ENCODE assay signal across 8 cellular contexts in the genomic region with DNA sequence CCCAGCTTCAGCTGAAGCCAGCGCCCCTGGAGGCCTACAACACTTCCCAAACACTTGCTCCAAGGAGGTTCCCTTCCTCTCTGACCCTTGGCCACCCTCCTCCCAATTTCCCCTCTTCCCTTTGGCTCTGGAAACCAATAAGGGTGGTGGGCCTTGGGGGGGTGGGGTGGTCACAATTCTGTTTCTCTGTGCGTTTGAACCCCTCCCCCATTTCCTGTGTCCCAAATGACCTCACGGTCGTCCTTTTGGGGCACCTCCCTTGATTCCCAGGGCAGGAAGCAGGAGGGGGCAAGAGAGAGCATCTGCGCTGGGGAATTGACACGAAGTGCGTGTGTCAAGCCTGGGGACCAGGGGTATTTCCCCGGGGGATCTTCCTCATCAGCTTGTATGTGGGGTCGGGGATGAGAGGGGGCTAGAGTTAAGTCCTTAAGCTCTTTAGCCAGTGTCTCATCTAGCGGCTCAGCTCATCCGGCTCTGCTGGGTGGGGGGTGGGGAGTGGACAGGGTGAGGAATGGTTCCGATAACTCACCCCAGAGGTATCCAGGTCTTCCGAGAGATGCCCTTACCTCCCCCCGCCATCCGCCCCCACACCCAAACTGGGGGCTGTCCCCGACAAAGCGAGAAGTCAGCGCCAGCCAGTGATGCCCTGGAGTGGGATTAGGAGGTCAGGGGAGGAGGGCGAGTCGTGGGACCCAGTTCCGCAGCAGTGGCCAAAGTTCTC. TPM values are rescaled to one million over a fixed set of nuclear protein-coding genes. Genes with fewer than 3 reads are reported as not detected.
DNase-seq lines count a peak whose midpoint lies in the region; ATAC-seq and TF ChIP-seq lines count a peak whose summit lies in the region.

No MANE protein-coding gene starts in this region.

- peaks cover 28% of the 10 kb centered on the region for H4K20me1 ChIP-seq in hepatocyte (ENCODE audit: insufficient read depth, poor library complexity, severe bottlenecking)

- H3K79me2 ChIP-seq in hepatocyte = no peaks in the 10 kb centered on the region

- no peaks in the 10 kb centered on the region for H3K9me3 Mint-ChIP-seq in stimulated activated naive CD8-positive, alpha-beta T cell treated with anti-CD3 and anti-CD28 coated beads, Interleukin-15, Interleukin-2, amounts not matched to agents 100 ng/mL and 50 ng/mL, for 24 hours

- H3K27ac ChIP-seq in hepatocyte = no peak overlapping the region

- H3K27me3 ChIP-seq in hepatocyte = peaks cover 59% of the 10 kb centered on the region

- peaks cover 30% of the 10 kb centered on the region for H3K4me1 ChIP-seq in hepatocyte (ENCODE audit: insufficient read depth)

- TF ChIP-seq CTCF in GM20000 (IDR thresholded peaks at IDR 0.05; ENCODE audit: extremely low read depth, missing control alignments) = no peak
- TF ChIP-seq CTCF in hepatocyte (IDR thresholded peaks at IDR 0.05; ENCODE audit: poor library complexity) = no peak

- no peaks in the 10 kb centered on the region for H3K9me3 ChIP-seq in T-helper 17 cell (ENCODE audit: control insufficient read depth, low read length, poor library complexity, severe bottlenecking)
- no peaks in the 10 kb centered on the region for H3K9me3 ChIP-seq in hepatocyte (ENCODE audit: low read depth)

- no peak for ATAC-seq in T-helper 17 cell

- peaks cover 6% of the 10 kb centered on the region for H3K36me3 Mint-ChIP-seq in T-helper 17 cell (ENCODE audit: low read depth)
- H3K36me3 Mint-ChIP-seq in stimulated activated naive CD8-positive, alpha-beta T cell treated with anti-CD3 and anti-CD28 coated beads, Interleukin-15, Interleukin-2, amounts not matched to agents 100 ng/mL and 50 ng/mL, for 24 hours (ENCODE audit: low read depth) = peaks cover 4% of the 10 kb centered on the region

- 13% methylated on average over 17 of the region's 21 CpGs for WGBS in hepatocyte (ENCODE audit: low lambda C conversion rate, missing lambda C conversion rate)

- H3K4me3 ChIP-seq in hepatocyte = peak overlapping the region; percentile 64

- H3K27ac Mint-ChIP-seq in T-helper 17 cell = no peak overlapping the region
- no peak overlapping the region for H3K27ac Mint-ChIP-seq in stimulated activated naive CD8-positive, alpha-beta T cell treated with anti-CD3 and anti-CD28 coated beads, Interleukin-15, Interleukin-2, amounts not matched to agents 100 ng/mL and 50 ng/mL, for 24 hours

- peaks cover 44% of the 10 kb centered on the region for H3K27me3 Mint-ChIP-seq in T-helper 17 cell
- H3K27me3 Mint-ChIP-seq in stimulated activated naive CD8-positive, alpha-beta T cell treated with anti-CD3 and anti-CD28 coated beads, Interleukin-15, Interleukin-2, amounts not matched to agents 100 ng/mL and 50 ng/mL, for 24 hours = peaks cover 38% of the 10 kb centered on the region

- peak overlapping the region; percentile 100 for H3K4me2 ChIP-seq in hepatocyte

- no peak overlapping the region for H2AFZ ChIP-seq in hepatocyte

- no peaks in the 10 kb centered on the region for H3K9me2 ChIP-seq in hepatocyte (replicated peaks; ENCODE audit: insufficient read depth)

- DNase-seq in GM20000 (ENCODE audit: low spot score) (peak; percentile 60), T-helper 17 cell (no peak), hepatocyte (ENCODE audit: low spot score) (no peak), NCI-H1105 treated with DMSO at 0.1 percent for 48 hours (lab: John Stamatoyannopoulos, UW) (no peak), COLO668 (lab: John Stamatoyannopoulos, UW; ENCODE audit: unreplicated experiment) (no peak), NCI-H2081 (lab: John Stamatoyannopoulos, UW) (no peak), SKM-1 treated with dmso at 0.1 percent for 144 hours (lab: John Stamatoyannopoulos, UW; ENCODE audit: unreplicated experiment) (no peak)

- H3K4me1 Mint-ChIP-seq in T-helper 17 cell = peaks cover 21% of the 10 kb centered on the region
- H3K4me1 Mint-ChIP-seq in stimulated activated naive CD8-positive, alpha-beta T cell treated with anti-CD3 and anti-CD28 coated beads, Interleukin-15, Interleukin-2, amounts not matched to agents 100 ng/mL and 50 ng/mL, for 24 hours (ENCODE audit: low read depth) = peaks cover 45% of the 10 kb centered on the region

- H3K36me3 ChIP-seq in hepatocyte (replicated peaks; ENCODE audit: insufficient read depth, low read depth) = no peaks in the 10 kb centered on the region

- H3K4me3 Mint-ChIP-seq in T-helper 17 cell = peak overlapping the region; percentile 98
- H3K4me3 Mint-ChIP-seq in stimulated activated naive CD8-positive, alpha-beta T cell treated with anti-CD3 and anti-CD28 coated beads, Interleukin-15, Interleukin-2, amounts not matched to agents 100 ng/mL and 50 ng/mL, for 24 hours = peak overlapping the region; percentile 65

RNA-seq across cellular contexts. Expression of gene ESAM, which starts 0.6 kb away (rescaled TPM):
- total RNA-seq in T-helper 17 cell (10 to 100 TPM in 1 of 2 donors, 1 to 10 TPM in 1; 3.5 to 30.5 TPM), hepatocyte (2.0 and 3.6 TPM in 2 replicates)
- polyA plus RNA-seq in hepatocyte = 3.9 and 7.9 TPM in 2 replicates

RNA-seq across cellular contexts. Expression of gene VSIG2, which starts 9.4 kb away (rescaled TPM):
- total RNA-seq in T-helper 17 cell (under 1 TPM; 0.32 to 0.57 TPM), hepatocyte (22.6 and 22.9 TPM in 2 replicates)
- polyA plus RNA-seq in hepatocyte = 34.3 and 38.9 TPM in 2 replicates

RNA-seq across cellular contexts. Expression of gene NRGN, which starts 21.7 kb away (rescaled TPM):
- total RNA-seq in T-helper 17 cell (100 to 1,000 TPM in 1 of 2 donors, 10 to 100 TPM in 1; 20.8 to 614 TPM), hepatocyte (not detected in 2 replicates)
- 1.1 and 1.2 TPM in 2 replicates for polyA plus RNA-seq in hepatocyte

RNA-seq across cellular contexts. Expression of gene MSANTD2, which starts 38.7 kb away (rescaled TPM):
- total RNA-seq in T-helper 17 cell (10 to 100 TPM; 10.1 to 11.3 TPM), hepatocyte (14.9 and 18.3 TPM in 2 replicates)
- polyA plus RNA-seq in hepatocyte = 10.8 and 11.2 TPM in 2 replicates

Comparison
In these comparisons a context has a peak if more than half of its experiments do, and no peak if none do; other contexts are left out.
1. RNA of gene VSIG2, which starts 9.4 kb away (total RNA-seq): 22.6 to 22.9 TPM in hepatocyte; 0.32 to 0.57 TPM in T-helper 17 cell; every median in the first group is over 10 times any median in the second.
2. RNA of gene NRGN, which starts 21.7 kb away (total RNA-seq): 20.8 to 614 TPM in T-helper 17 cell; not detected in hepatocyte; every median in the first group is over 10 times any median in the second.